Comparison of ENCODE assay signal across 8 cellular contexts in the genomic region with DNA sequence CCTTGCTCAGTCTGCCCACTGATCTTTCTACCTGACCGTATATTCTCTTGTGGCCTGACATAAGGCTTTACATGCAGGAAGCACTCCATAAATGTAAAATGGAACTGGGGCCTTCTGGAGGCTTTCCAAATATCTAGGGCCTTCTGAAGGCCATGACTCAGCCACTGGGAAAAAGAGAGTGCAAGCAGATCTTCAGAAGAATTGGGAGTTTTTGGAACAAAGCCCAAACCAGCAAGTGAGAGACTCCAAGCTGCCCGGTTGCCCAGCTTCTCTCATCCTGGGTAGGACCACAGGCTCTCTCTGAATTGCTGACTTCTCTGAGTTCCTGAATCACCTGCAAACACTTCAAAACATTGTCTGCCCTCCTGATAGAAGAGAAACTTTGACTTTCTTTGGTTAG.
DNase-seq lines count a peak whose midpoint lies in the region; FAIRE-seq and TF ChIP-seq lines count a peak whose summit lies in the region.
"Had no signal": no experiment of that assay in that cellular context is flagged by ENCODE, and none has a peak within 500 bp of the region (broad histone marks: within the 10 kb centered on the region; RNA-seq: fewer than 3 reads in every experiment).

No MANE protein-coding gene starts in this region.

- no peak overlapping the region for H3K4me2 ChIP-seq in endothelial cell of umbilical vein (ENCODE audit: insufficient read depth, low read length)

- TF ChIP-seq CTCF in endothelial cell of umbilical vein (IDR thresholded peaks at IDR 0.05; ENCODE audit: extremely low read depth in 1 of 2, insufficient read depth in 1 of 2, low read depth in 1 of 2, low read length in 2 of 2), result no peak

- no peak overlapping the region for H2AFZ ChIP-seq in endothelial cell of umbilical vein (ENCODE audit: low read depth, low read length)

- no peaks in the 10 kb centered on the region for H3K9me3 ChIP-seq in endothelial cell of umbilical vein (replicated peaks; ENCODE audit: control insufficient read depth, insufficient read depth, low read length)

- POLR2A ChIA-PET in endothelial cell of umbilical vein (lab: Charles Lee), result no interaction called here

- H3K4me3 ChIP-seq in endothelial cell of umbilical vein (replicated peaks in 1 of 3; ENCODE audit: insufficient read depth in 1 of 3, low read depth in 1 of 3, low read length in 3 of 3), result no peak overlapping the region

- no peaks in the 10 kb centered on the region for H4K20me1 ChIP-seq in endothelial cell of umbilical vein (replicated peaks; ENCODE audit: control insufficient read depth, extremely low read depth, insufficient read depth, low read length)

- H3K9ac ChIP-seq in endothelial cell of umbilical vein (replicated peaks; ENCODE audit: extremely low read depth, insufficient read depth, low read length), result no peak overlapping the region

- CTCF ChIA-PET in endothelial cell of umbilical vein (lab: Charles Lee), result interaction anchor here (1.1 to 3.1 kb wide), 3 partner anchors 13 to 206 kb away, joined by 4 to 14 read pairs (median 4); no protein-coding TSS in a partner anchor

- no TSS peak for BruUV-seq in endothelial cell of umbilical vein (replicated peaks; lab: Mats Ljungman, UMichigan)

- no peaks in the 10 kb centered on the region for H3K36me3 ChIP-seq in endothelial cell of umbilical vein (ENCODE audit: control insufficient read depth in 2 of 2, extremely low read depth in 1 of 2, insufficient read depth in 2 of 2, low read length in 2 of 2)

- peak; percentile 63 for FAIRE-seq in endothelial cell of umbilical vein (lab: Jason Lieb, UNC)

- no peak for TF ChIP-seq POLR2A in endothelial cell of umbilical vein (IDR thresholded peaks at IDR 0.05; ENCODE audit: low read depth, low read length)

- intact Hi-C loops in endothelial cell of umbilical vein (cut with micrococcal nuclease), result no loop called here

- H3K27ac ChIP-seq in endothelial cell of umbilical vein (ENCODE audit: insufficient read depth, low read depth, low read length), result no peak overlapping the region

- dilution Hi-C loops in endothelial cell of umbilical vein (cut with MboI; ENCODE audit: extremely low pct_ligation_motif_present, low sequenced_read_pairs), result loop anchor here (25.0 kb wide), 1 partner anchor 207 kb away; no protein-coding TSS in a partner anchor

- H3K4me1 ChIP-seq in endothelial cell of umbilical vein (ENCODE audit: control insufficient read depth, extremely low read depth, insufficient read depth, low read length), result no peaks in the 10 kb centered on the region

- peaks cover 8 to 10% of the 10 kb centered on the region in 2 experiments for H3K27me3 ChIP-seq in endothelial cell of umbilical vein (ENCODE audit: control insufficient read depth in 2 of 2, insufficient read depth in 2 of 2, low read length in 2 of 2)

- DNase-seq in GM03348 (ENCODE audit: low spot score) (peak; percentile 71), OCI-M1 (lab: John Stamatoyannopoulos, UW) (peak; percentile 6), endothelial cell of umbilical vein (ENCODE audit: low read depth, low spot score) (peak; percentile 48), renal cortical epithelial cell (ENCODE audit: low read depth) (peak; percentile 87), NCI-H2171 treated with DMSO at 0.1 percent for 48 hours (lab: John Stamatoyannopoulos, UW) (no peak), NK-92 (lab: John Stamatoyannopoulos, UW; ENCODE audit: unreplicated experiment) (no peak), cerebellar nuclear complex (lab: John Stamatoyannopoulos, UW) (no peak)
- DNase-seq: NCI-H510A treated with DMSO at 0.1 percent for 48 hours had no signal

- no peaks in the 10 kb centered on the region for H3K79me2 ChIP-seq in endothelial cell of umbilical vein (ENCODE audit: control insufficient read depth, insufficient read depth, low read length)

- no peaks in the 10 kb centered on the region for H3K9me1 ChIP-seq in endothelial cell of umbilical vein (replicated peaks; ENCODE audit: control insufficient read depth, extremely low read depth, insufficient read depth, low read length)

TF ChIP-seq in endothelial cell of umbilical vein, 7 proteins besides CTCF, POLR2A, EP300 and RAD21:
- TF ChIP-seq GATA2 (IDR thresholded peaks at IDR 0.05; ENCODE audit: insufficient read depth, insufficient read length, low read depth, low read length) (no peak), EZH2 (IDR thresholded peaks at IDR 0.05; ENCODE audit: borderline replicate concordance, low read depth, low read length, severe bottlenecking) (no peak), POLR2AphosphoS5 (IDR thresholded peaks at IDR 0.05; ENCODE audit: insufficient read depth, low read depth, low read length) (no peak), FOS (IDR thresholded peaks at IDR 0.05; ENCODE audit: borderline replicate concordance, insufficient read depth, low read length) (no peak), MYC (IDR thresholded peaks at IDR 0.05; ENCODE audit: low read depth, low read length) (no peak), JUN (IDR thresholded peaks at IDR 0.05; ENCODE audit: borderline replicate concordance, insufficient read depth, insufficient read length, low read depth) (no peak)
- TF ChIP-seq, protein P1, sequence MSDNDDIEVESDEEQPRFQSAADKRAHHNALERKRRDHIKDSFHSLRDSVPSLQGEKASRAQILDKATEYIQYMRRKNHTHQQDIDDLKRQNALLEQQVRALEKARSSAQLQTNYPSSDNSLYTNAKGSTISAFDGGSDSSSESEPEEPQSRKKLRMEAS (IDR thresholded peaks at IDR 0.05; ENCODE audit: insufficient read depth, insufficient read length), result no peak

Comparison
In these comparisons a context has a peak if more than half of its experiments do, and no peak if none do; other contexts are left out.
1. DNase-seq: peak in GM03348 (single experiment), OCI-M1 (single experiment), endothelial cell of umbilical vein (single experiment) and renal cortical epithelial cell (single experiment); none in NCI-H2171 treated with DMSO at 0.1 percent for 48 hours (single experiment), NK-92 (single experiment) and cerebellar nuclear complex (0 of 2).